Comparison of ENCODE assay signal across 25 cellular contexts in genomic region chr3:71348831-71349230, GRCh38.
"Had no signal": no experiment of that assay in that cellular context is flagged by ENCODE, and none has a peak within 500 bp of the region (broad histone marks: within the 10 kb centered on the region; RNA-seq: fewer than 3 reads in every experiment).

No MANE protein-coding gene starts in this region.

- H3K4me1 Mint-ChIP-seq: activated CD4-positive, alpha-beta memory T cell treated with anti-CD3 and anti-CD28 coated beads, Interleukin-2, amount 10 ng/mL, durations not matched to agents 7 days and 5 days had no signal

- H3K9me3 ChIP-seq: adrenal gland, MG63, Peyer's patch, SJCRH30, SK-N-SH had no signal

- H3K4me3 ChIP-seq: adrenal gland, MG63, Peyer's patch, SJCRH30 had no signal

- H3K9ac ChIP-seq: SK-N-SH had no signal

- H3K36me3 ChIP-seq: adrenal gland, MG63, Peyer's patch, SJCRH30 had no signal

- H3K4me1 ChIP-seq: adrenal gland, Peyer's patch, SJCRH30 had no signal

- H3K36me3 Mint-ChIP-seq: activated naive CD4-positive, alpha-beta T cell treated with anti-CD3 and anti-CD28 coated beads, Interleukin-2, amount 50 U/mL, for 72 hours had no signal

- DNase-seq: activated CD4-positive, alpha-beta memory T cell treated with anti-CD3 and anti-CD28 coated beads, Interleukin-2, amount 10 ng/mL, durations not matched to agents 7 days and 5 days; activated CD4-positive, alpha-beta T cell treated with anti-CD3 and anti-CD28 coated beads for 36 hours; activated CD4-positive, alpha-beta T cell treated with anti-CD3 and anti-CD28 coated beads, Interleukin-2, amount 50 U/mL, for 1 hour; activated CD8-positive, alpha-beta memory T cell treated with anti-CD3 and anti-CD28 coated beads, Interleukin-2, amount 50 U/mL, for 48 hours; activated T-cell treated with anti-CD3 and anti-CD28 coated beads, Interleukin-2, amount 50 U/mL, for 1 hour; adrenal gland; anterior cingulate cortex; cerebellar nuclear complex; KG1; MG63; MV-4-11; NCI-H1105; NCI-H146; NCI-H187 treated with DMSO at 0.1 percent for 48 hours; NCI-H2081 treated with DMSO at 0.1 percent for 48 hours; NCI-H446; NCI-H524; Peyer's patch; Right ventricle myocardium superior; SJCRH30; SK-N-SH; T-helper 1 cell had no signal

- H3K4me3 Mint-ChIP-seq: activated CD4-positive, alpha-beta memory T cell treated with anti-CD3 and anti-CD28 coated beads, Interleukin-2, amount 10 ng/mL, durations not matched to agents 7 days and 5 days had no signal

- H3K9me2 ChIP-seq: SK-N-SH had no signal

- H3K9me3 Mint-ChIP-seq: activated CD4-positive, alpha-beta memory T cell treated with anti-CD3 and anti-CD28 coated beads, Interleukin-2, amount 10 ng/mL, durations not matched to agents 7 days and 5 days; activated naive CD4-positive, alpha-beta T cell treated with anti-CD3 and anti-CD28 coated beads, Interleukin-2, amount 50 U/mL, for 72 hours had no signal

- H3K4me2 ChIP-seq: SK-N-SH had no signal

- H3K27me3 ChIP-seq: adrenal gland, MG63, Peyer's patch, SJCRH30 had no signal

- H3K27ac ChIP-seq: adrenal gland, Peyer's patch, RWPE1, SJCRH30, VCaP had no signal

- H3K27ac Mint-ChIP-seq: activated CD4-positive, alpha-beta memory T cell treated with anti-CD3 and anti-CD28 coated beads, Interleukin-2, amount 10 ng/mL, durations not matched to agents 7 days and 5 days; activated CD4-positive, alpha-beta T cell treated with anti-CD3 and anti-CD28 coated beads for 36 hours had no signal

- H3K27me3 Mint-ChIP-seq: activated CD4-positive, alpha-beta memory T cell treated with anti-CD3 and anti-CD28 coated beads, Interleukin-2, amount 10 ng/mL, durations not matched to agents 7 days and 5 days; activated CD4-positive, alpha-beta T cell treated with anti-CD3 and anti-CD28 coated beads for 36 hours had no signal
